In the genomic region with DNA sequence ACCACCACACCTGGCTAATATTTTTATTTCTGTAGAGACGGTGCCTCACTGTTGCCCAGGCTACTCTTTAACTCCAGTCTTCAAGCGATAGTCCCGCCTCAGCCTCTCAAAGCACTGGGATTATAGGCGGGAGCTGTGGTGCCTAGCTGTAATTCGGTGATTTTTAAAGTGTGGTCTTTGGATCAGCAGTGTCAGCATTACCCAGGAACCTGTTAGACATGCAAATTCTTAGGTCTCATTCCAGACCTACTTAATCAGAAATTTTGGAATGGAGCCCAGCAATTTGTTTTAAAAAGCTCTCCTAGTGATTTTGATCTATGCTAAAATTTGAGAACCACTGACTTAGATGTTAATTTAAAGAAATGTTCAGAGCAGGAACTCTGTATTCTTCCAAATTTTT, we compare ENCODE assay signal across 11 cellular contexts. TPM values are rescaled to one million over a fixed set of nuclear protein-coding genes. Genes with fewer than 3 reads are reported as not detected.
DNase-seq lines count a peak whose midpoint lies in the region; ATAC-seq, FAIRE-seq and TF ChIP-seq lines count a peak whose summit lies in the region.
"Had no signal": no experiment of that assay in that cellular context is flagged by ENCODE, and none has a peak within 500 bp of the region (broad histone marks: within the 10 kb centered on the region; RNA-seq: fewer than 3 reads in every experiment).

No MANE protein-coding gene starts in this region.

- FAIRE-seq in H54 (lab: Jason Lieb, UNC) (peak; percentile 95), GM12891 (lab: Jason Lieb, UNC) (no peak)

- H3K9me3 Mint-ChIP-seq in stimulated activated naive B cell treated with anti-CD40 and anti-IgM and Interleukin-4, amounts not matched to agents 10 μg/mL and 1 μg/mL and 100 μg/mL, for 72 hours: no peaks in the 10 kb centered on the region
- no peaks in the 10 kb centered on the region for H3K9me3 Mint-ChIP-seq in activated naive CD8-positive, alpha-beta T cell treated with anti-CD3 and anti-CD28 coated beads for 36 hours
- H3K9me3 Mint-ChIP-seq: WTC11 had no signal

- H3K4me3 ChIP-seq in SJSA1: no peak overlapping the region
- no peak overlapping the region for H3K4me3 ChIP-seq in fibroblast of villous mesenchyme (ENCODE audit: low read depth, low read length)

- H3K27ac Mint-ChIP-seq in stimulated activated naive B cell treated with anti-CD40 and anti-IgM and Interleukin-4, amounts not matched to agents 10 μg/mL and 1 μg/mL and 100 μg/mL, for 72 hours: peak overlapping the region; percentile 62
- H3K27ac Mint-ChIP-seq in activated naive CD8-positive, alpha-beta T cell treated with anti-CD3 and anti-CD28 coated beads for 36 hours: no peak overlapping the region
- H3K27ac Mint-ChIP-seq: WTC11 had no signal

- ATAC-seq in stimulated activated naive B cell treated with anti-CD40 and anti-IgM and Interleukin-4, amounts not matched to agents 10 μg/mL and 1 μg/mL and 100 μg/mL, for 72 hours (replicated peaks): no peak
- ATAC-seq in HG03439 (IDR thresholded peaks at IDR 0.05; ENCODE audit: unreplicated experiment): no peak
- ATAC-seq: WTC11 had no signal

- no peak overlapping the region for H3K4me3 Mint-ChIP-seq in stimulated activated naive B cell treated with anti-CD40 and anti-IgM and Interleukin-4, amounts not matched to agents 10 μg/mL and 1 μg/mL and 100 μg/mL, for 72 hours
- H3K4me3 Mint-ChIP-seq in activated naive CD8-positive, alpha-beta T cell treated with anti-CD3 and anti-CD28 coated beads for 36 hours: no peak overlapping the region
- H3K4me3 Mint-ChIP-seq: WTC11 had no signal

- no peaks in the 10 kb centered on the region for H3K27me3 Mint-ChIP-seq in stimulated activated naive B cell treated with anti-CD40 and anti-IgM and Interleukin-4, amounts not matched to agents 10 μg/mL and 1 μg/mL and 100 μg/mL, for 72 hours
- no peaks in the 10 kb centered on the region for H3K27me3 Mint-ChIP-seq in activated naive CD8-positive, alpha-beta T cell treated with anti-CD3 and anti-CD28 coated beads for 36 hours

- DNase-seq in H54 (ENCODE audit: insufficient read length, low spot score): peak; percentile 35
- DNase-seq in SJSA1 (ENCODE audit: low read depth in 1 of 2, low spot score in 2 of 2): peak; percentile 55
- DNase-seq in fibroblast of villous mesenchyme (ENCODE audit: low read depth): peak; percentile 71
- DNase-seq in stimulated activated naive B cell treated with anti-CD40 and anti-IgM and Interleukin-4, amounts not matched to agents 10 μg/mL and 1 μg/mL and 100 μg/mL, for 72 hours: no peak
- DNase-seq in GM12891 (ENCODE audit: insufficient read length, low spot score): no peak
- DNase-seq in activated naive CD8-positive, alpha-beta T cell treated with anti-CD3 and anti-CD28 coated beads for 36 hours: no peak
- DNase-seq: effector CD8-positive, alpha-beta T cell; islet precursor cell; MM.1S had no signal

- no peaks in the 10 kb centered on the region for H3K9me3 ChIP-seq in SJSA1 (replicated peaks)

- H3K27ac ChIP-seq in SJSA1: no peak overlapping the region

- no peak for TF ChIP-seq CTCF in fibroblast of villous mesenchyme (IDR thresholded peaks at IDR 0.05; ENCODE audit: insufficient read depth, low read depth, low read length)

- TF ChIP-seq POLR2A in H54 (IDR thresholded peaks at IDR 0.05; ENCODE audit: low read depth, low read length): no peak
- no peak for TF ChIP-seq POLR2A in GM12891 (IDR thresholded peaks at IDR 0.05; ENCODE audit: low read depth, low read length)

- H3K4me1 ChIP-seq in SJSA1 (replicated peaks): peaks cover 10% of the 10 kb centered on the region

- no peaks in the 10 kb centered on the region for H3K4me1 Mint-ChIP-seq in stimulated activated naive B cell treated with anti-CD40 and anti-IgM and Interleukin-4, amounts not matched to agents 10 μg/mL and 1 μg/mL and 100 μg/mL, for 72 hours
- no peaks in the 10 kb centered on the region for H3K4me1 Mint-ChIP-seq in activated naive CD8-positive, alpha-beta T cell treated with anti-CD3 and anti-CD28 coated beads for 36 hours
- H3K4me1 Mint-ChIP-seq: WTC11 had no signal

- H3K36me3 Mint-ChIP-seq in stimulated activated naive B cell treated with anti-CD40 and anti-IgM and Interleukin-4, amounts not matched to agents 10 μg/mL and 1 μg/mL and 100 μg/mL, for 72 hours: peaks cover 10 to 14% of the 10 kb centered on the region in 2 donors
- H3K36me3 Mint-ChIP-seq in activated naive CD8-positive, alpha-beta T cell treated with anti-CD3 and anti-CD28 coated beads for 36 hours: peaks cover 3% of the 10 kb centered on the region

- H3K36me3 ChIP-seq in SJSA1: peaks cover 4% of the 10 kb centered on the region; the same call in 1 of the 2 replicates

- no peaks in the 10 kb centered on the region for H3K27me3 ChIP-seq in SJSA1 (replicated peaks)

TF ChIP-seq in GM12891, 5 proteins besides CTCF, POLR2A, EP300 and RAD21:
- no peak for TF ChIP-seq POLR2AphosphoS5 (IDR thresholded peaks at IDR 0.05; ENCODE audit: low read depth, low read length)
- TF ChIP-seq POU2F2 (IDR thresholded peaks at IDR 0.05; ENCODE audit: low read depth, low read length): no peak

RNA-seq across cellular contexts. Expression of a gene that starts 51.9 kb away (rescaled TPM):
- total RNA-seq in SJSA1 (2014; rRNA removed; shearing (Covaris generic)): 72.7 and 95.2 TPM in 2 replicates
- 120 and 169 TPM in 2 replicates for total RNA-seq in fibroblast of villous mesenchyme
- polyA plus RNA-seq in GM12891 (2012; ENCODE audit: low read depth, missing spikeins): 10.4 TPM
- 10 to 100 TPM; 28.7 to 29.2 TPM for total RNA-seq in activated naive CD8-positive, alpha-beta T cell treated with anti-CD3 and anti-CD28 coated beads for 36 hours

Comparison
In these comparisons a context has a peak if more than half of its experiments do, and no peak if none do; other contexts are left out.
1. DNase-seq: peak in H54 (single experiment), SJSA1 (2 of 2) and fibroblast of villous mesenchyme (single experiment); none in stimulated activated naive B cell treated with anti-CD40 and anti-IgM and Interleukin-4, amounts not matched to agents 10 μg/mL and 1 μg/mL and 100 μg/mL, for 72 hours (single experiment), GM12891 (single experiment) and activated naive CD8-positive, alpha-beta T cell treated with anti-CD3 and anti-CD28 coated beads for 36 hours (single experiment).